Comparison of ENCODE assay signal across 18 cellular contexts in genomic region chr9:126173401-126173800, GRCh38.
"Had no signal": no experiment of that assay in that cellular context is flagged by ENCODE, and none has a peak within 500 bp of the region (broad histone marks: within the 10 kb centered on the region; RNA-seq: fewer than 3 reads in every experiment).

No MANE protein-coding gene starts in this region.

- H3K9me3 ChIP-seq: adrenal gland, MG63 had no signal

- H3K36me3 ChIP-seq: adrenal gland, MG63 had no signal

- H3K36me3 Mint-ChIP-seq: activated naive CD8-positive, alpha-beta T cell treated with anti-CD3 and anti-CD28 coated beads, Interleukin-2, amount 10 ng/mL, durations not matched to agents 7 days and 5 days had no signal

- ATAC-seq: activated CD4-positive, CD25-positive, alpha-beta regulatory T cell treated with anti-CD3 and anti-CD28 coated beads, Interleukin-2, amount 50 U/mL, for 24 hours had no signal

- H3K9me3 Mint-ChIP-seq: activated naive CD8-positive, alpha-beta T cell treated with anti-CD3 and anti-CD28 coated beads, Interleukin-2, amount 10 ng/mL, durations not matched to agents 7 days and 5 days; T-helper 1 cell treated with Interleukin-12 subunit alpha and Interleukin-12 subunit beta and Interleukin-4 antibody, amounts not matched to agents 30 μg/mL and 1 μg/mL, for 36 hours had no signal

- H3K4me1 Mint-ChIP-seq: activated naive CD8-positive, alpha-beta T cell treated with anti-CD3 and anti-CD28 coated beads, Interleukin-2, amount 10 ng/mL, durations not matched to agents 7 days and 5 days had no signal

- H3K4me3 ChIP-seq: adrenal gland, MG63 had no signal

- H3K4me3 Mint-ChIP-seq: activated naive CD8-positive, alpha-beta T cell treated with anti-CD3 and anti-CD28 coated beads, Interleukin-2, amount 10 ng/mL, durations not matched to agents 7 days and 5 days; T-helper 1 cell treated with Interleukin-12 subunit alpha and Interleukin-12 subunit beta and Interleukin-4 antibody, amounts not matched to agents 30 μg/mL and 1 μg/mL, for 36 hours had no signal

- H3K27ac ChIP-seq: adrenal gland had no signal

- DNase-seq: activated CD4-positive, alpha-beta T cell treated with anti-CD3 and anti-CD28 coated beads for 48 hours; activated CD4-positive, alpha-beta T cell treated with anti-CD3 and anti-CD28 coated beads, Interleukin-2, amount 50 U/mL, for 48 hours; activated naive CD4-positive, alpha-beta T cell treated with anti-CD3 and anti-CD28 coated beads, Interleukin-2, amount 50 U/mL, for 16 hours; activated naive CD8-positive, alpha-beta T cell treated with anti-CD3 and anti-CD28 coated beads, Interleukin-2, amount 10 ng/mL, durations not matched to agents 7 days and 5 days; activated T-cell treated with anti-CD3 and anti-CD28 coated beads, Interleukin-2, amount 50 U/mL, for 1 hour; anterior cingulate cortex; MG63; MV-4-11; NCI-H1092 treated with DMSO at 0.1 percent for 48 hours; NCI-H1417 treated with DMSO at 0.1 percent for 48 hours; NCI-H1694; NCI-H2029; NCI-H2107; NCI-H524; SHP77 had no signal

- H3K4me1 ChIP-seq: adrenal gland had no signal

- H3K27ac Mint-ChIP-seq: activated naive CD8-positive, alpha-beta T cell treated with anti-CD3 and anti-CD28 coated beads, Interleukin-2, amount 10 ng/mL, durations not matched to agents 7 days and 5 days; T-helper 1 cell treated with Interleukin-12 subunit alpha and Interleukin-12 subunit beta and Interleukin-4 antibody, amounts not matched to agents 30 μg/mL and 1 μg/mL, for 36 hours had no signal
